11 cellular contexts compared by ENCODE assay signal in the genomic region with DNA sequence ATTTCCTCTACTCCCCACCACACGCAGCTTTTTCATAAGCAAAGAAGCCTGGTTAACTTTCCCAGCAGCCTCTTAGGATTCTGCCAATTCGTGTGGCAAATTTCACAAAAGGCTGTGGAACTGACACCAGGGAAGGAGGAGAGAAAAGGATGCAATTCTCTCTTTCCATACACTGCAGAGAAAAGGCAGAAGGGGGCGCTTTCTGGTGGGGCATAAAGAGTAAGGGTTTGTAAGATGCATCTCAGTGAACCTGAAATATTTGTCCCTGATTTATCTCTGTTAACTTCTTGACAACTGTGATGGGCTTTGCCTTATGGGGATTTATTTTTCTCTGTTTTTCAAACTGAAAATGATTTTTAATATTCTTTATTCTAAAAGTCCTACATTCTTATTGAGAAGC. TPM values are rescaled to one million over a fixed set of nuclear protein-coding genes. Genes with fewer than 3 reads are reported as not detected.
DNase-seq lines count a peak whose midpoint lies in the region; ATAC-seq and TF ChIP-seq lines count a peak whose summit lies in the region.
"Had no signal": no experiment of that assay in that cellular context is flagged by ENCODE, and none has a peak within 500 bp of the region (broad histone marks: within the 10 kb centered on the region; RNA-seq: fewer than 3 reads in every experiment).

No MANE protein-coding gene starts in this region.

- ATAC-seq in GM23338 (peak; percentile 80), GM18868 (IDR thresholded peaks at IDR 0.05; ENCODE audit: unreplicated experiment) (no peak)

- H2AFZ ChIP-seq in GM23338 = no peak overlapping the region

- H3K4me1 Mint-ChIP-seq in GM23338 = no peaks in the 10 kb centered on the region
- H3K4me1 Mint-ChIP-seq: IgD-negative memory B cell had no signal

- no peaks in the 10 kb centered on the region for H3K27me3 ChIP-seq in GM23338 (ENCODE audit: insufficient read depth)

- H3K4me3 ChIP-seq in GM23338 (no peak overlapping the region), coronary artery (no peak overlapping the region)

- H3K4me2 ChIP-seq in GM23338 = no peak overlapping the region

- H3K36me3 Mint-ChIP-seq in GM23338 (ENCODE audit: low read depth) = no peaks in the 10 kb centered on the region
- H3K36me3 Mint-ChIP-seq: IgD-negative memory B cell had no signal

- in situ Hi-C loops in SK-MEL-5 (cut with HindIII; ENCODE audit: low pct_unique_long_range_greater_than_20kb, low sequenced_read_pairs) = no loop called here

- H3K9me2 ChIP-seq in GM23338 (ENCODE audit: insufficient read depth) = no peaks in the 10 kb centered on the region

- H3K27me3 Mint-ChIP-seq in GM23338 (ENCODE audit: insufficient read depth, low read depth, poor library complexity) = no peaks in the 10 kb centered on the region

- no peaks in the 10 kb centered on the region for H3K4me1 ChIP-seq in GM23338 (ENCODE audit: insufficient read depth)

- no peak overlapping the region for H3K27ac Mint-ChIP-seq in GM23338
- H3K27ac Mint-ChIP-seq: IgD-negative memory B cell had no signal

- H3K9me3 Mint-ChIP-seq in GM23338 = no peaks in the 10 kb centered on the region

- no peak overlapping the region for H3K4me3 Mint-ChIP-seq in GM23338
- H3K4me3 Mint-ChIP-seq: IgD-negative memory B cell had no signal

- H3K27ac ChIP-seq in GM23338 (ENCODE audit: low read depth) (no peak overlapping the region), coronary artery (no peak overlapping the region)

- TF ChIP-seq CTCF in GM23338 (conservative IDR thresholded peaks at IDR 0.05; ENCODE audit: low read depth in 2 of 2) (peak; percentile 73 to 84), coronary artery (IDR thresholded peaks at IDR 0.05) (no peak)

- H3F3A ChIP-seq in GM23338 (replicated peaks; ENCODE audit: low read depth) = no peaks in the 10 kb centered on the region

- DNase-seq in NCI-H146 (lab: John Stamatoyannopoulos, UW) (peak; percentile 9), NCI-H146 treated with DMSO at 0.1 percent for 48 hours (lab: John Stamatoyannopoulos, UW; ENCODE audit: unreplicated experiment) (no peak), GM23338 (ENCODE audit: low spot score) (peak; percentile 70), SK-MEL-5 (ENCODE audit: low read depth, low spot score) (peak; percentile 41), iPS-NIHi11 (ENCODE audit: low spot score) (peak; percentile 46), coronary artery (ENCODE audit: low spot score) (no peak)
- no peak for DNase-seq in activated CD4-positive, CD25-positive, alpha-beta regulatory T cell (lab: John Stamatoyannopoulos, UW)

- H3K36me3 ChIP-seq in GM23338 (ENCODE audit: insufficient read depth) = no peaks in the 10 kb centered on the region

- H3K79me2 ChIP-seq in GM23338 (replicated peaks; ENCODE audit: insufficient read depth) = no peaks in the 10 kb centered on the region

- H4K20me1 ChIP-seq in GM23338 (replicated peaks; ENCODE audit: insufficient read depth) = no peaks in the 10 kb centered on the region

TF ChIP-seq in GM23338, 12 proteins besides CTCF, POLR2A, EP300 and RAD21 (continues in another document):
- TF ChIP-seq CREB1 (CRISPR knock-in tag; IDR thresholded peaks at IDR 0.05; ENCODE audit: low read depth) (no peak), EZH2 (IDR thresholded peaks at IDR 0.05; ENCODE audit: low read depth, unreplicated experiment) (no peak), STAT1 (IDR thresholded peaks at IDR 0.05; ENCODE audit: unreplicated experiment) (no peak), POLR2AphosphoS5 (IDR thresholded peaks at IDR 0.05; ENCODE audit: low read depth) (no peak), ZNF114 (CRISPR knock-in tag; IDR thresholded peaks at IDR 0.05) (no peak), NANOG (IDR thresholded peaks at IDR 0.05; ENCODE audit: borderline replicate concordance) (no peak), EZH2phosphoT487 (IDR thresholded peaks at IDR 0.05; ENCODE audit: unreplicated experiment) (no peak), JUNB (IDR thresholded peaks at IDR 0.05; ENCODE audit: unreplicated experiment) (no peak)
- TF ChIP-seq, protein P1, sequence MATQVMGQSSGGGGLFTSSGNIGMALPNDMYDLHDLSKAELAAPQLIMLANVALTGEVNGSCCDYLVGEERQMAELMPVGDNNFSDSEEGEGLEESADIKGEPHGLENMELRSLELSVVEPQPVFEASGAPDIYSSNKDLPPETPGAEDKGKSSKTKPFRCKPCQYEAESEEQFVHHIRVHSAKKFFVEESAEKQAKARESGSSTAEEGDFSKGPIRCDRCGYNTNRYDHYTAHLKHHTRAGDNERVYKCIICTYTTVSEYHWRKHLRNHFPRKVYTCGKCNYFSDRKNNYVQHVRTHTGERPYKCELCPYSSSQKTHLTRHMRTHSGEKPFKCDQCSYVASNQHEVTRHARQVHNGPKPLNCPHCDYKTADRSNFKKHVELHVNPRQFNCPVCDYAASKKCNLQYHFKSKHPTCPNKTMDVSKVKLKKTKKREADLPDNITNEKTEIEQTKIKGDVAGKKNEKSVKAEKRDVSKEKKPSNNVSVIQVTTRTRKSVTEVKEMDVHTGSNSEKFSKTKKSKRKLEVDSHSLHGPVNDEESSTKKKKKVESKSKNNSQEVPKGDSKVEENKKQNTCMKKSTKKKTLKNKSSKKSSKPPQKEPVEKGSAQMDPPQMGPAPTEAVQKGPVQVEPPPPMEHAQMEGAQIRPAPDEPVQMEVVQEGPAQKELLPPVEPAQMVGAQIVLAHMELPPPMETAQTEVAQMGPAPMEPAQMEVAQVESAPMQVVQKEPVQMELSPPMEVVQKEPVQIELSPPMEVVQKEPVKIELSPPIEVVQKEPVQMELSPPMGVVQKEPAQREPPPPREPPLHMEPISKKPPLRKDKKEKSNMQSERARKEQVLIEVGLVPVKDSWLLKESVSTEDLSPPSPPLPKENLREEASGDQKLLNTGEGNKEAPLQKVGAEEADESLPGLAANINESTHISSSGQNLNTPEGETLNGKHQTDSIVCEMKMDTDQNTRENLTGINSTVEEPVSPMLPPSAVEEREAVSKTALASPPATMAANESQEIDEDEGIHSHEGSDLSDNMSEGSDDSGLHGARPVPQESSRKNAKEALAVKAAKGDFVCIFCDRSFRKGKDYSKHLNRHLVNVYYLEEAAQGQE (IDR thresholded peaks at IDR 0.05; ENCODE audit: unreplicated experiment) = no peak
- TF ChIP-seq, protein P2, sequence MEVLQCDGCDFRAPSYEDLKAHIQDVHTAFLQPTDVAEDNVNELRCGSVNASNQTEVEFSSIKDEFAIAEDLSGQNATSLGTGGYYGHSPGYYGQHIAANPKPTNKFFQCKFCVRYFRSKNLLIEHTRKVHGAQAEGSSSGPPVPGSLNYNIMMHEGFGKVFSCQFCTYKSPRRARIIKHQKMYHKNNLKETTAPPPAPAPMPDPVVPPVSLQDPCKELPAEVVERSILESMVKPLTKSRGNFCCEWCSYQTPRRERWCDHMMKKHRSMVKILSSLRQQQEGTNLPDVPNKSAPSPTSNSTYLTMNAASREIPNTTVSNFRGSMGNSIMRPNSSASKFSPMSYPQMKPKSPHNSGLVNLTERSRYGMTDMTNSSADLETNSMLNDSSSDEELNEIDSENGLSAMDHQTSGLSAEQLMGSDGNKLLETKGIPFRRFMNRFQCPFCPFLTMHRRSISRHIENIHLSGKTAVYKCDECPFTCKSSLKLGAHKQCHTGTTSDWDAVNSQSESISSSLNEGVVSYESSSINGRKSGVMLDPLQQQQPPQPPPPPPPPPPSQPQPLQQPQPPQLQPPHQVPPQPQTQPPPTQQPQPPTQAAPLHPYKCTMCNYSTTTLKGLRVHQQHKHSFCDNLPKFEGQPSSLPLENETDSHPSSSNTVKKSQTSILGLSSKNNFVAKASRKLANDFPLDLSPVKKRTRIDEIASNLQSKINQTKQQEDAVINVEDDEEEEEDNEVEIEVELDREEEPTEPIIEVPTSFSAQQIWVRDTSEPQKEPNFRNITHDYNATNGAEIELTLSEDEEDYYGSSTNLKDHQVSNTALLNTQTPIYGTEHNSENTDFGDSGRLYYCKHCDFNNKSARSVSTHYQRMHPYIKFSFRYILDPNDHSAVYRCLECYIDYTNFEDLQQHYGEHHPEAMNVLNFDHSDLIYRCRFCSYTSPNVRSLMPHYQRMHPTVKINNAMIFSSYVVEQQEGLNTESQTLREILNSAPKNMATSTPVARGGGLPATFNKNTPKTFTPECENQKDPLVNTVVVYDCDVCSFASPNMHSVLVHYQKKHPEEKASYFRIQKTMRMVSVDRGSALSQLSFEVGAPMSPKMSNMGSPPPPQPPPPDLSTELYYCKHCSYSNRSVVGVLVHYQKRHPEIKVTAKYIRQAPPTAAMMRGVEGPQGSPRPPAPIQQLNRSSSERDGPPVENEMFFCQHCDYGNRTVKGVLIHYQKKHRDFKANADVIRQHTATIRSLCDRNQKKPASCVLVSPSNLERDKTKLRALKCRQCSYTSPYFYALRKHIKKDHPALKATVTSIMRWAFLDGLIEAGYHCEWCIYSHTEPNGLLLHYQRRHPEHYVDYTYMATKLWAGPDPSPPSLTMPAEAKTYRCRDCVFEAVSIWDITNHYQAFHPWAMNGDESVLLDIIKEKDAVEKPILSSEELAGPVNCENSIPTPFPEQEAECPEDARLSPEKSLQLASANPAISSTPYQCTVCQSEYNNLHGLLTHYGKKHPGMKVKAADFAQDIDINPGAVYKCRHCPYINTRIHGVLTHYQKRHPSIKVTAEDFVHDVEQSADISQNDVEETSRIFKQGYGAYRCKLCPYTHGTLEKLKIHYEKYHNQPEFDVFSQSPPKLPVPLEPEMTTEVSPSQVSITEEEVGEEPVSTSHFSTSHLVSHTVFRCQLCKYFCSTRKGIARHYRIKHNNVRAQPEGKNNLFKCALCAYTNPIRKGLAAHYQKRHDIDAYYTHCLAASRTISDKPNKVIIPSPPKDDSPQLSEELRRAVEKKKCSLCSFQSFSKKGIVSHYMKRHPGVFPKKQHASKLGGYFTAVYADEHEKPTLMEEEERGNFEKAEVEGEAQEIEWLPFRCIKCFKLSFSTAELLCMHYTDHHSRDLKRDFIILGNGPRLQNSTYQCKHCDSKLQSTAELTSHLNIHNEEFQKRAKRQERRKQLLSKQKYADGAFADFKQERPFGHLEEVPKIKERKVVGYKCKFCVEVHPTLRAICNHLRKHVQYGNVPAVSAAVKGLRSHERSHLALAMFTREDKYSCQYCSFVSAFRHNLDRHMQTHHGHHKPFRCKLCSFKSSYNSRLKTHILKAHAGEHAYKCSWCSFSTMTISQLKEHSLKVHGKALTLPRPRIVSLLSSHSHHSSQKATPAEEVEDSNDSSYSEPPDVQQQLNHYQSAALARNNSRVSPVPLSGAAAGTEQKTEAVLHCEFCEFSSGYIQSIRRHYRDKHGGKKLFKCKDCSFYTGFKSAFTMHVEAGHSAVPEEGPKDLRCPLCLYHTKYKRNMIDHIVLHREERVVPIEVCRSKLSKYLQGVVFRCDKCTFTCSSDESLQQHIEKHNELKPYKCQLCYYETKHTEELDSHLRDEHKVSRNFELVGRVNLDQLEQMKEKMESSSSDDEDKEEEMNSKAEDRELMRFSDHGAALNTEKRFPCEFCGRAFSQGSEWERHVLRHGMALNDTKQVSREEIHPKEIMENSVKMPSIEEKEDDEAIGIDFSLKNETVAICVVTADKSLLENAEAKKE (CRISPR knock-in tag; IDR thresholded peaks at IDR 0.05) = no peak

RNA-seq across cellular contexts. Expression of a gene that starts 45.5 kb away (rescaled TPM):
- total RNA-seq in GM23338 (2014; rRNA removed; shearing (Covaris generic)) = 3.6 and 3.7 TPM in 2 replicates
- polyA plus RNA-seq in GM23338 (2016; fragmentation: Nextera tagmentation; extraction: Ambion mirVana) = 0.38 and 0.42 TPM in 2 replicates
- total RNA-seq in SK-MEL-5 (2014; rRNA removed; shearing (Covaris generic)) = not detected in 2 replicates
- polyA plus RNA-seq in SK-MEL-5 (2015; cell fraction: cytosol; rRNA removed) = not detected in 2 replicates
- not detected in 2 replicates for polyA plus RNA-seq in SK-MEL-5 (2015; cell fraction: nucleus; rRNA removed)
- total RNA-seq: dermis microvascular lymphatic vessel endothelial cell had no signal
- polyA plus RNA-seq: AG04450, IgD-negative memory B cell had no signal

Comparison
In these comparisons a context has a peak if more than half of its experiments do, and no peak if none do; other contexts are left out.
1. DNase-seq: peak in NCI-H146 (single experiment), GM23338 (single experiment), SK-MEL-5 (single experiment) and iPS-NIHi11 (single experiment); none in NCI-H146 treated with DMSO at 0.1 percent for 48 hours (single experiment), activated CD4-positive, CD25-positive, alpha-beta regulatory T cell (0 of 4) and coronary artery (single experiment).